In the genomic region with DNA sequence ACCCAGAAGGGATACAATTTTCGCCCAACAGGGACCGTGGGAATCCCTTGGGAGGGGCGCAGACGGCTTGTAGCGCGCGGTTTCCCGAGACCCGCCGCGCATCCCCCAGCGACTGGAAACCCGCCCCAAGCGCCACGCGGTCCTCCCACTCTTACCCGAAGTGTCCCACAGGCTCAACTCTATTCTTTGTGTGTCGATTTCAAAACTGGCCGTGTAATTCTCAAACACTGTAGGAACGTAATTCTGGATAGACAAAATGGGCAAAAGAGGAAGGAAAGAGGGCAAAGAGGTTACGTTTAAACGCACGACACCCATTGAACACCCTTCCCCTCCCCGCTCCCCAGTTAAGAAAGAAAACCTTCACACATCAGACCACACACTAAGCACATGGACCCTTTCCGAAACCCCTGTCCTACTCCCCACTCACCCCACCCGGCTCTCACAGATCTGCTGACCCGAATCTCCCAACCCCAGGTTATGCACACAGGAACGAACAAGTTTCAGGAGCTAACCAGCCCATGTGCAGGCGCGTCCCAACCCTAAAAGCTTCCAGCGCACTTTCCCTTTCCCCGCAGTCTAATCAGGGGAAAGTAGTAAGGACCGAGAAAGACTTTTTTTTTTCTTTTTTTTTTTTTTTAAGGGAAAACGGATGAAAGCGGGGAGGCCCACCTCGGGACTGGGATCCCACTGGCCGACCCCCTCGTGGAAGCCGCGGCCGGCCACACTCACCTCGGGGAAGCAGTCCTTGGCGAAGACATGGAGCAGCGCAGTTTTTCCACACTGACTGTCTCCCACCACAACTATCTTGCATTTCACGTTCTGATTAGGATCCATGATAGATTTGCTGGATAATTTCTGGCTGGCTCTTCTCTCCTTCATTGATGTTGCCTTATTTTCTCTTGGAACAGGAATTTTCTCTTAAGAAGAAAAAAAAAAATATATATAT, we compare ENCODE assay signal across 8 cellular contexts. TPM values are rescaled to one million over a fixed set of nuclear protein-coding genes. Genes with fewer than 3 reads are reported as not detected.
A peak's percentile ranks its signal among the peaks of the same experiment; 100 is the strongest.
DNase-seq lines count a peak whose midpoint lies in the region; ATAC-seq and TF ChIP-seq lines count a peak whose summit lies in the region.

No MANE protein-coding gene starts in this region.

- H3K4me1 ChIP-seq in A673 (ENCODE audit: insufficient read depth, low read length, poor library complexity, severe bottlenecking) (peaks cover 9% of the 10 kb centered on the region), cardiac muscle cell (ENCODE audit: low read depth) (peaks cover 9% of the 10 kb centered on the region), rectal smooth muscle tissue (ENCODE audit: control insufficient read depth, insufficient read depth, low read length) (peaks cover 18% of the 10 kb centered on the region)

- H3K4me3 ChIP-seq in A673 (ENCODE audit: low read depth, low read length, poor library complexity, severe bottlenecking) = peak overlapping the region; percentile 67
- H3K4me3 ChIP-seq in H7 (ENCODE audit: insufficient read depth, low read depth, low read length) = peak overlapping the region; percentile 95
- peak overlapping the region; percentile 64 for H3K4me3 ChIP-seq in cardiac muscle cell
- peak overlapping the region; percentile 93 for H3K4me3 ChIP-seq in rectal smooth muscle tissue (ENCODE audit: low read length)

- TF ChIP-seq CTCF in A673 (conservative IDR thresholded peaks at IDR 0.05; ENCODE audit: low read depth, low read length) (no peak), VCaP (conservative IDR thresholded peaks at IDR 0.05) (0 out of 2 replicates have a peak, but pooled peaks have one; percentile 1), cardiac muscle cell (IDR thresholded peaks at IDR 0.05; ENCODE audit: low read depth, low read length) (no peak)

- CTCF ChIA-PET in A673 (lab: Charles Lee) = no interaction called here

- no peaks in the 10 kb centered on the region for H3K36me3 ChIP-seq in A673 (ENCODE audit: insufficient read depth, low read length, poor library complexity, severe bottlenecking)
- H3K36me3 ChIP-seq in H7 (replicated peaks; ENCODE audit: control insufficient read depth, insufficient read depth, low read length) = peaks cover 16% of the 10 kb centered on the region
- no peaks in the 10 kb centered on the region for H3K36me3 ChIP-seq in cardiac muscle cell
- H3K36me3 ChIP-seq in rectal smooth muscle tissue (ENCODE audit: control insufficient read depth, insufficient read depth, low read length) = no peaks in the 10 kb centered on the region

- TSS peak; percentile 56 for BruUV-seq in A673 (replicated peaks; lab: Mats Ljungman, UMichigan)

- peaks cover 0 to 9% of the 10 kb centered on the region in 2 donors for H3K36me3 Mint-ChIP-seq in activated naive CD4-positive, alpha-beta T cell treated with anti-CD3 and anti-CD28 coated beads, Interleukin-2, amount 50 U/mL, for 72 hours

- POLR2A ChIA-PET in A673 (lab: Charles Lee; ENCODE audit: low non-redundant PET) = no interaction called here

- intact Hi-C loops in A673 (cut with micrococcal nuclease; ENCODE audit: unreplicated experiment) = loop anchor here (1.0 to 5.0 kb wide), 4 partner anchors 300 to 890 kb away; no protein-coding TSS in a partner anchor

- H3K27me3 ChIP-seq in A673 (replicated peaks; ENCODE audit: insufficient read depth, low read depth, low read length, poor library complexity) (no peaks in the 10 kb centered on the region), H7 (ENCODE audit: control insufficient read depth, insufficient read depth, low read length) (no peaks in the 10 kb centered on the region), cardiac muscle cell (no peaks in the 10 kb centered on the region), rectal smooth muscle tissue (ENCODE audit: control insufficient read depth, insufficient read depth, low read length) (no peaks in the 10 kb centered on the region)

- no peaks in the 10 kb centered on the region for H3K9me3 Mint-ChIP-seq in activated naive CD4-positive, alpha-beta T cell treated with anti-CD3 and anti-CD28 coated beads, Interleukin-2, amount 50 U/mL, for 72 hours

- H3K27ac ChIP-seq in A673 (ENCODE audit: low read depth, low read length, poor library complexity, severe bottlenecking) = peak overlapping the region; percentile 61
- H3K27ac ChIP-seq in VCaP = no peak overlapping the region
- no peak overlapping the region for H3K27ac ChIP-seq in cardiac muscle cell
- peak overlapping the region; percentile 93 for H3K27ac ChIP-seq in rectal smooth muscle tissue (ENCODE audit: low read depth, low read length)

- no peak for ATAC-seq in activated naive CD4-positive, alpha-beta T cell treated with anti-CD3 and anti-CD28 coated beads, Interleukin-2, amount 50 U/mL, for 72 hours
- no peak for ATAC-seq in GM19463 (IDR thresholded peaks at IDR 0.05; ENCODE audit: unreplicated experiment)

- DNase-seq in A673 (ENCODE audit: low spot score) (peak; percentile 68), H7 (peak; percentile 62), cardiac muscle cell (ENCODE audit: low read depth in 1 of 2, low spot score in 1 of 2) (peak; percentile 57 to 65), SIG-M5 treated with dmso at 0.1 percent for 504 hours (lab: John Stamatoyannopoulos, UW; ENCODE audit: unreplicated experiment) (no peak)
- no peak for DNase-seq in activated naive CD4-positive, alpha-beta T cell treated with anti-CD3 and anti-CD28 coated beads, Interleukin-2, amount 50 U/mL, for 72 hours (ENCODE audit: low spot score in 2 of 2)

- peak overlapping the region; percentile 39 for H3K9ac ChIP-seq in rectal smooth muscle tissue (ENCODE audit: low read length)

- H3K9me3 ChIP-seq in A673 (ENCODE audit: low read depth, low read length, poor library complexity, severe bottlenecking) = no peaks in the 10 kb centered on the region
- no peaks in the 10 kb centered on the region for H3K9me3 ChIP-seq in cardiac muscle cell (ENCODE audit: low read depth)

- H3K27ac Mint-ChIP-seq in activated naive CD4-positive, alpha-beta T cell treated with anti-CD3 and anti-CD28 coated beads, Interleukin-2, amount 50 U/mL, for 72 hours = no peak overlapping the region

RNA-seq across cellular contexts. Expression of a gene that starts 0.7 kb away (rescaled TPM):
- total RNA-seq in A673 (2021) (10.2 and 15.0 TPM in 2 replicates), cardiac muscle cell (3.0 and 3.3 TPM in 2 replicates)
- 53.3 and 76.6 TPM in 2 replicates for total RNA-seq in H7 (2014; rRNA removed; shearing (Covaris generic))
- 4.2 and 4.3 TPM in 2 replicates for polyA plus RNA-seq in cardiac muscle cell
- total RNA-seq in activated naive CD4-positive, alpha-beta T cell treated with anti-CD3 and anti-CD28 coated beads, Interleukin-2, amount 50 U/mL, for 72 hours = not detected

Comparison
In these comparisons a context has a peak if more than half of its experiments do, and no peak if none do; other contexts are left out.
1. DNase-seq: peak in A673 (single experiment), H7 (single experiment) and cardiac muscle cell (2 of 2); none in activated naive CD4-positive, alpha-beta T cell treated with anti-CD3 and anti-CD28 coated beads, Interleukin-2, amount 50 U/mL, for 72 hours (0 of 2) and SIG-M5 treated with dmso at 0.1 percent for 504 hours (single experiment).
2. H3K27ac ChIP-seq: peak in A673 (single experiment) and rectal smooth muscle tissue (single experiment); none in VCaP (single experiment) and cardiac muscle cell (single experiment).
3. Peak in every context shown above with its lines, with median percentiles within 50 percentile points of each other: H3K4me3 ChIP-seq.